ENCODE assay signal across 1 cellular context in the genomic region with DNA sequence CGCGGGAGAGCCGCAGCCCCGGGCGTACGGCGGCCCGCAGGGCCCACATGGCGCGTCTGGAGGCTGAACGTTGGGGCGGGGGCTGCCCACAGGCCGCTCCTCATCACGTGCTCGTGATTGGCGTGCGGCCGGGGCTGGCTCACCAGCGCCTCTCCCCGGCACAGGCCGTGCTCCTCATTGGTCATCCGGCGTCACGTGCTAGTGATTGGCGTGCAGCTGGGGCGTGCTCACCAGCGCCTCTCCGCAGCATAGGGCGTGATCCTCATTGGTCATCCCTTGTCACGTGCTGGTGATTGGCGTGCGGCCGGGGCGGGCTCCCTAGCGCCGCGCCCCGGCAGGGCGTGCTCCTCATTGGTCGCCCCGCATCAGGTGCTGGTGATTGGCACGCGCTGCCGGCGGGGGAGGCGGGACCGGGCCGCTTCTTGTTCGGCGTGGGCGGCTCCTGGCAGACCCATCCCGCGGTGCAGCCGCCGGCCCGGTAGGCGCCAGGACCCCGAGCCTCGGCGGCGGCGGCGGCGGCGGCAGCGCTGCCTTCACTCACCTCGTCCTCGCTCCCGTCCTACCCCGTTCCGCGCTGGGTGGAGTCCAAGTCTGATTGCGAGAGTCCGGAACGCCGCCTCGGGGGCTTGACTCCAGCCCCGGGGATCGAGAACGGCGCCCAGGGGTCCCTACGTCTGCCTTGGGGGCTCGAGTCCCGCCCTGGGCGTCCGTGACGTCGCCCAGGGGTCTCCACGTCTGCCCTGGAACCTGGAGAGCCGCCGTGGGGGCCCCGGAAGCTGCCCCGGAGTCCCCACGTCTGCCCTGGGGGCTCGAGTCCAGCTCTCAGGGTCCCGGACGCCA.
TF ChIP-seq lines count a peak whose summit lies in the region.

A gene with protein sequence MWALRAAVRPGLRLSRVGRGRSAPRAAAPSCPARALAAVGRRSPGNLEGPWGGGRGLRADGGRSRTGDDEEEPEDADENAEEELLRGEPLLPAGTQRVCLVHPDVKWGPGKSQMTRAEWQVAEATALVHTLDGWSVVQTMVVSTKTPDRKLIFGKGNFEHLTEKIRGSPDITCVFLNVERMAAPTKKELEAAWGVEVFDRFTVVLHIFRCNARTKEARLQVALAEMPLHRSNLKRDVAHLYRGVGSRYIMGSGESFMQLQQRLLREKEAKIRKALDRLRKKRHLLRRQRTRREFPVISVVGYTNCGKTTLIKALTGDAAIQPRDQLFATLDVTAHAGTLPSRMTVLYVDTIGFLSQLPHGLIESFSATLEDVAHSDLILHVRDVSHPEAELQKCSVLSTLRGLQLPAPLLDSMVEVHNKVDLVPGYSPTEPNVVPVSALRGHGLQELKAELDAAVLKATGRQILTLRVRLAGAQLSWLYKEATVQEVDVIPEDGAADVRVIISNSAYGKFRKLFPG (minus strand): TSS at position 58 of the 840 bp plus-strand sequence. CDS start 9 bp downstream, at position 49.

TF ChIP-seq in WTC11, 78 proteins besides CTCF, POLR2A, EP300 and RAD21 (continued from another document and continues in another):
- TF ChIP-seq, protein P1, sequence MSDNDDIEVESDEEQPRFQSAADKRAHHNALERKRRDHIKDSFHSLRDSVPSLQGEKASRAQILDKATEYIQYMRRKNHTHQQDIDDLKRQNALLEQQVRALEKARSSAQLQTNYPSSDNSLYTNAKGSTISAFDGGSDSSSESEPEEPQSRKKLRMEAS (CRISPR knock-in tag; IDR thresholded peaks at IDR 0.05), result peak; percentile 85; the same call in 1 of the 2 replicates
- TF ChIP-seq, protein P2, sequence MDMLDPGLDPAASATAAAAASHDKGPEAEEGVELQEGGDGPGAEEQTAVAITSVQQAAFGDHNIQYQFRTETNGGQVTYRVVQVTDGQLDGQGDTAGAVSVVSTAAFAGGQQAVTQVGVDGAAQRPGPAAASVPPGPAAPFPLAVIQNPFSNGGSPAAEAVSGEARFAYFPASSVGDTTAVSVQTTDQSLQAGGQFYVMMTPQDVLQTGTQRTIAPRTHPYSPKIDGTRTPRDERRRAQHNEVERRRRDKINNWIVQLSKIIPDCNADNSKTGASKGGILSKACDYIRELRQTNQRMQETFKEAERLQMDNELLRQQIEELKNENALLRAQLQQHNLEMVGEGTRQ (CRISPR knock-in tag; IDR thresholded peaks at IDR 0.05), result peak; percentile 99
- TF ChIP-seq, protein P3, sequence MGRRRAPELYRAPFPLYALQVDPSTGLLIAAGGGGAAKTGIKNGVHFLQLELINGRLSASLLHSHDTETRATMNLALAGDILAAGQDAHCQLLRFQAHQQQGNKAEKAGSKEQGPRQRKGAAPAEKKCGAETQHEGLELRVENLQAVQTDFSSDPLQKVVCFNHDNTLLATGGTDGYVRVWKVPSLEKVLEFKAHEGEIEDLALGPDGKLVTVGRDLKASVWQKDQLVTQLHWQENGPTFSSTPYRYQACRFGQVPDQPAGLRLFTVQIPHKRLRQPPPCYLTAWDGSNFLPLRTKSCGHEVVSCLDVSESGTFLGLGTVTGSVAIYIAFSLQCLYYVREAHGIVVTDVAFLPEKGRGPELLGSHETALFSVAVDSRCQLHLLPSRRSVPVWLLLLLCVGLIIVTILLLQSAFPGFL (CRISPR knock-in tag; IDR thresholded peaks at IDR 0.05; ENCODE audit: borderline replicate concordance), result no peak
- TF ChIP-seq KAT7 (CRISPR knock-in tag; IDR thresholded peaks at IDR 0.05; ENCODE audit: borderline replicate concordance) (no peak), RORB (CRISPR knock-in tag; IDR thresholded peaks at IDR 0.05) (no peak), CREB1 (CRISPR knock-in tag; IDR thresholded peaks at IDR 0.05) (no peak), ETV6 (CRISPR knock-in tag; IDR thresholded peaks at IDR 0.05) (peak; percentile 62; the same call in 1 of the 2 replicates), HMGA2 (CRISPR knock-in tag; IDR thresholded peaks at IDR 0.05) (no peak), NR2C2 (CRISPR knock-in tag; IDR thresholded peaks at IDR 0.05) (no peak), FOXJ3 (CRISPR knock-in tag; IDR thresholded peaks at IDR 0.05; ENCODE audit: borderline replicate concordance) (no peak), FOXP1 (CRISPR knock-in tag; IDR thresholded peaks at IDR 0.05; ENCODE audit: borderline replicate concordance) (peak; percentile 60; the same call in 1 of the 2 replicates), TEAD1 (CRISPR knock-in tag; IDR thresholded peaks at IDR 0.05) (peak; percentile 47; the same call in 1 of the 2 replicates), ATF1 (CRISPR knock-in tag; IDR thresholded peaks at IDR 0.05) (no peak), NR1H2 (CRISPR knock-in tag; IDR thresholded peaks at IDR 0.05) (no peak), GTF2I (CRISPR knock-in tag; conservative IDR thresholded peaks at IDR 0.05) (no peak), NFYB (CRISPR knock-in tag; conservative IDR thresholded peaks at IDR 0.05; ENCODE audit: low read depth) (peak; percentile 98), FOXK1 (CRISPR knock-in tag; IDR thresholded peaks at IDR 0.05) (peak; percentile 80), TEAD4 (CRISPR knock-in tag; IDR thresholded peaks at IDR 0.05) (no peak), NR3C1 (CRISPR knock-in tag; conservative IDR thresholded peaks at IDR 0.05; ENCODE audit: low read depth) (no peak), ZNF416 (CRISPR knock-in tag; IDR thresholded peaks at IDR 0.05) (no peak), SP1 (CRISPR knock-in tag; conservative IDR thresholded peaks at IDR 0.05) (peak; percentile 86), TP53 (CRISPR knock-in tag; IDR thresholded peaks at IDR 0.05) (no peak)
- TF ChIP-seq, protein P4, sequence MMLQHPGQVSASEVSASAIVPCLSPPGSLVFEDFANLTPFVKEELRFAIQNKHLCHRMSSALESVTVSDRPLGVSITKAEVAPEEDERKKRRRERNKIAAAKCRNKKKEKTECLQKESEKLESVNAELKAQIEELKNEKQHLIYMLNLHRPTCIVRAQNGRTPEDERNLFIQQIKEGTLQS (CRISPR knock-in tag; conservative IDR thresholded peaks at IDR 0.05), result no peak
- TF ChIP-seq, protein P5, sequence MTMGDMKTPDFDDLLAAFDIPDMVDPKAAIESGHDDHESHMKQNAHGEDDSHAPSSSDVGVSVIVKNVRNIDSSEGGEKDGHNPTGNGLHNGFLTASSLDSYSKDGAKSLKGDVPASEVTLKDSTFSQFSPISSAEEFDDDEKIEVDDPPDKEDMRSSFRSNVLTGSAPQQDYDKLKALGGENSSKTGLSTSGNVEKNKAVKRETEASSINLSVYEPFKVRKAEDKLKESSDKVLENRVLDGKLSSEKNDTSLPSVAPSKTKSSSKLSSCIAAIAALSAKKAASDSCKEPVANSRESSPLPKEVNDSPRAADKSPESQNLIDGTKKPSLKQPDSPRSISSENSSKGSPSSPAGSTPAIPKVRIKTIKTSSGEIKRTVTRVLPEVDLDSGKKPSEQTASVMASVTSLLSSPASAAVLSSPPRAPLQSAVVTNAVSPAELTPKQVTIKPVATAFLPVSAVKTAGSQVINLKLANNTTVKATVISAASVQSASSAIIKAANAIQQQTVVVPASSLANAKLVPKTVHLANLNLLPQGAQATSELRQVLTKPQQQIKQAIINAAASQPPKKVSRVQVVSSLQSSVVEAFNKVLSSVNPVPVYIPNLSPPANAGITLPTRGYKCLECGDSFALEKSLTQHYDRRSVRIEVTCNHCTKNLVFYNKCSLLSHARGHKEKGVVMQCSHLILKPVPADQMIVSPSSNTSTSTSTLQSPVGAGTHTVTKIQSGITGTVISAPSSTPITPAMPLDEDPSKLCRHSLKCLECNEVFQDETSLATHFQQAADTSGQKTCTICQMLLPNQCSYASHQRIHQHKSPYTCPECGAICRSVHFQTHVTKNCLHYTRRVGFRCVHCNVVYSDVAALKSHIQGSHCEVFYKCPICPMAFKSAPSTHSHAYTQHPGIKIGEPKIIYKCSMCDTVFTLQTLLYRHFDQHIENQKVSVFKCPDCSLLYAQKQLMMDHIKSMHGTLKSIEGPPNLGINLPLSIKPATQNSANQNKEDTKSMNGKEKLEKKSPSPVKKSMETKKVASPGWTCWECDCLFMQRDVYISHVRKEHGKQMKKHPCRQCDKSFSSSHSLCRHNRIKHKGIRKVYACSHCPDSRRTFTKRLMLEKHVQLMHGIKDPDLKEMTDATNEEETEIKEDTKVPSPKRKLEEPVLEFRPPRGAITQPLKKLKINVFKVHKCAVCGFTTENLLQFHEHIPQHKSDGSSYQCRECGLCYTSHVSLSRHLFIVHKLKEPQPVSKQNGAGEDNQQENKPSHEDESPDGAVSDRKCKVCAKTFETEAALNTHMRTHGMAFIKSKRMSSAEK (CRISPR knock-in tag; IDR thresholded peaks at IDR 0.05; ENCODE audit: borderline replicate concordance), result no peak
- TF ChIP-seq, protein P6, sequence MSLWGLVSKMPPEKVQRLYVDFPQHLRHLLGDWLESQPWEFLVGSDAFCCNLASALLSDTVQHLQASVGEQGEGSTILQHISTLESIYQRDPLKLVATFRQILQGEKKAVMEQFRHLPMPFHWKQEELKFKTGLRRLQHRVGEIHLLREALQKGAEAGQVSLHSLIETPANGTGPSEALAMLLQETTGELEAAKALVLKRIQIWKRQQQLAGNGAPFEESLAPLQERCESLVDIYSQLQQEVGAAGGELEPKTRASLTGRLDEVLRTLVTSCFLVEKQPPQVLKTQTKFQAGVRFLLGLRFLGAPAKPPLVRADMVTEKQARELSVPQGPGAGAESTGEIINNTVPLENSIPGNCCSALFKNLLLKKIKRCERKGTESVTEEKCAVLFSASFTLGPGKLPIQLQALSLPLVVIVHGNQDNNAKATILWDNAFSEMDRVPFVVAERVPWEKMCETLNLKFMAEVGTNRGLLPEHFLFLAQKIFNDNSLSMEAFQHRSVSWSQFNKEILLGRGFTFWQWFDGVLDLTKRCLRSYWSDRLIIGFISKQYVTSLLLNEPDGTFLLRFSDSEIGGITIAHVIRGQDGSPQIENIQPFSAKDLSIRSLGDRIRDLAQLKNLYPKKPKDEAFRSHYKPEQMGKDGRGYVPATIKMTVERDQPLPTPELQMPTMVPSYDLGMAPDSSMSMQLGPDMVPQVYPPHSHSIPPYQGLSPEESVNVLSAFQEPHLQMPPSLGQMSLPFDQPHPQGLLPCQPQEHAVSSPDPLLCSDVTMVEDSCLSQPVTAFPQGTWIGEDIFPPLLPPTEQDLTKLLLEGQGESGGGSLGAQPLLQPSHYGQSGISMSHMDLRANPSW (CRISPR knock-in tag; conservative IDR thresholded peaks at IDR 0.05; ENCODE audit: low read depth), result no peak
- TF ChIP-seq, protein P7, sequence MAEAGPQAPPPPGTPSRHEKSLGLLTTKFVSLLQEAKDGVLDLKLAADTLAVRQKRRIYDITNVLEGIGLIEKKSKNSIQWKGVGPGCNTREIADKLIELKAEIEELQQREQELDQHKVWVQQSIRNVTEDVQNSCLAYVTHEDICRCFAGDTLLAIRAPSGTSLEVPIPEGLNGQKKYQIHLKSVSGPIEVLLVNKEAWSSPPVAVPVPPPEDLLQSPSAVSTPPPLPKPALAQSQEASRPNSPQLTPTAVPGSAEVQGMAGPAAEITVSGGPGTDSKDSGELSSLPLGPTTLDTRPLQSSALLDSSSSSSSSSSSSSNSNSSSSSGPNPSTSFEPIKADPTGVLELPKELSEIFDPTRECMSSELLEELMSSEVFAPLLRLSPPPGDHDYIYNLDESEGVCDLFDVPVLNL (CRISPR knock-in tag; IDR thresholded peaks at IDR 0.05; ENCODE audit: borderline replicate concordance, low read depth), result no peak
- TF ChIP-seq, protein P8, sequence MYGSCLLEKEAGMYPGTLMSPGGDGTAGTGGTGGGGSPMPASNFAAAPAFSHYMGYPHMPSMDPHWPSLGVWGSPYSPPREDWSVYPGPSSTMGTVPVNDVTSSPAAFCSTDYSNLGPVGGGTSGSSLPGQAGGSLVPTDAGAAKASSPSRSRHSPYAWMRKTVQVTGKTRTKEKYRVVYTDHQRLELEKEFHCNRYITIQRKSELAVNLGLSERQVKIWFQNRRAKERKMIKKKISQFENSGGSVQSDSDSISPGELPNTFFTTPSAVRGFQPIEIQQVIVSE (CRISPR knock-in tag; IDR thresholded peaks at IDR 0.05; ENCODE audit: borderline replicate concordance), result no peak
- TF ChIP-seq, protein P9, sequence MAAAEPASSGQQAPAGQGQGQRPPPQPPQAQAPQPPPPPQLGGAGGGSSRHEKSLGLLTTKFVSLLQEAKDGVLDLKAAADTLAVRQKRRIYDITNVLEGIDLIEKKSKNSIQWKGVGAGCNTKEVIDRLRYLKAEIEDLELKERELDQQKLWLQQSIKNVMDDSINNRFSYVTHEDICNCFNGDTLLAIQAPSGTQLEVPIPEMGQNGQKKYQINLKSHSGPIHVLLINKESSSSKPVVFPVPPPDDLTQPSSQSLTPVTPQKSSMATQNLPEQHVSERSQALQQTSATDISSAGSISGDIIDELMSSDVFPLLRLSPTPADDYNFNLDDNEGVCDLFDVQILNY (CRISPR knock-in tag; IDR thresholded peaks at IDR 0.05), result peak; percentile 21; the same call in 1 of the 2 replicates
- TF ChIP-seq, protein P10, sequence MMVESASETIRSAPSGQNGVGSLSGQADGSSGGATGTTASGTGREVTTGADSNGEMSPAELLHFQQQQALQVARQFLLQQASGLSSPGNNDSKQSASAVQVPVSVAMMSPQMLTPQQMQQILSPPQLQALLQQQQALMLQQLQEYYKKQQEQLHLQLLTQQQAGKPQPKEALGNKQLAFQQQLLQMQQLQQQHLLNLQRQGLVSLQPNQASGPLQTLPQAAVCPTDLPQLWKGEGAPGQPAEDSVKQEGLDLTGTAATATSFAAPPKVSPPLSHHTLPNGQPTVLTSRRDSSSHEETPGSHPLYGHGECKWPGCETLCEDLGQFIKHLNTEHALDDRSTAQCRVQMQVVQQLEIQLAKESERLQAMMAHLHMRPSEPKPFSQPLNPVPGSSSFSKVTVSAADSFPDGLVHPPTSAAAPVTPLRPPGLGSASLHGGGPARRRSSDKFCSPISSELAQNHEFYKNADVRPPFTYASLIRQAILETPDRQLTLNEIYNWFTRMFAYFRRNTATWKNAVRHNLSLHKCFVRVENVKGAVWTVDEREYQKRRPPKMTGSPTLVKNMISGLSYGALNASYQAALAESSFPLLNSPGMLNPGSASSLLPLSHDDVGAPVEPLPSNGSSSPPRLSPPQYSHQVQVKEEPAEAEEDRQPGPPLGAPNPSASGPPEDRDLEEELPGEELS (CRISPR knock-in tag; IDR thresholded peaks at IDR 0.05), result 0 out of 2 replicates have a peak, but pooled peaks have one; percentile 31
- TF ChIP-seq, protein P11, sequence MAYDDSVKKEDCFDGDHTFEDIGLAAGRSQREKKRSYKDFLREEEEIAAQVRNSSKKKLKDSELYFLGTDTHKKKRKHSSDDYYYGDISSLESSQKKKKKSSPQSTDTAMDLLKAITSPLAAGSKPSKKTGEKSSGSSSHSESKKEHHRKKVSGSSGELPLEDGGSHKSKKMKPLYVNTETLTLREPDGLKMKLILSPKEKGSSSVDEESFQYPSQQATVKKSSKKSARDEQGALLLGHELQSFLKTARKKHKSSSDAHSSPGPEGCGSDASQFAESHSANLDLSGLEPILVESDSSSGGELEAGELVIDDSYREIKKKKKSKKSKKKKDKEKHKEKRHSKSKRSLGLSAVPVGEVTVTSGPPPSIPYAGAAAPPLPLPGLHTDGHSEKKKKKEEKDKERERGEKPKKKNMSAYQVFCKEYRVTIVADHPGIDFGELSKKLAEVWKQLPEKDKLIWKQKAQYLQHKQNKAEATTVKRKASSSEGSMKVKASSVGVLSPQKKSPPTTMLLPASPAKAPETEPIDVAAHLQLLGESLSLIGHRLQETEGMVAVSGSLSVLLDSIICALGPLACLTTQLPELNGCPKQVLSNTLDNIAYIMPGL (CRISPR knock-in tag; IDR thresholded peaks at IDR 0.05), result peak; percentile 8; the same call in 1 of the 2 replicates
- TF ChIP-seq, protein P12, sequence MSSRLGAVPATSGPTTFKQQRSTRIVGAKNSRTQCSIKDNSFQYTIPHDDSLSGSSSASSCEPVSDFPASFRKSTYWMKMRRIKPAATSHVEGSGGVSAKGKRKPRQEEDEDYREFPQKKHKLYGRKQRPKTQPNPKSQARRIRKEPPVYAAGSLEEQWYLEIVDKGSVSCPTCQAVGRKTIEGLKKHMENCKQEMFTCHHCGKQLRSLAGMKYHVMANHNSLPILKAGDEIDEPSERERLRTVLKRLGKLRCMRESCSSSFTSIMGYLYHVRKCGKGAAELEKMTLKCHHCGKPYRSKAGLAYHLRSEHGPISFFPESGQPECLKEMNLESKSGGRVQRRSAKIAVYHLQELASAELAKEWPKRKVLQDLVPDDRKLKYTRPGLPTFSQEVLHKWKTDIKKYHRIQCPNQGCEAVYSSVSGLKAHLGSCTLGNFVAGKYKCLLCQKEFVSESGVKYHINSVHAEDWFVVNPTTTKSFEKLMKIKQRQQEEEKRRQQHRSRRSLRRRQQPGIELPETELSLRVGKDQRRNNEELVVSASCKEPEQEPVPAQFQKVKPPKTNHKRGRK (CRISPR knock-in tag; IDR thresholded peaks at IDR 0.05; ENCODE audit: borderline replicate concordance), result no peak
